Comparison of ENCODE assay signal across 8 cellular contexts in genomic region chr20:41136695-41137411, GRCh38. TPM values are rescaled to one million over a fixed set of nuclear protein-coding genes. Genes with fewer than 3 reads are reported as not detected.
DNase-seq lines count a peak whose midpoint lies in the region; ATAC-seq lines count a peak whose summit lies in the region.

No MANE protein-coding gene starts in this region.

- no peaks in the 10 kb centered on the region for H3K36me3 ChIP-seq in BLaER1 treated with 17β-estradiol and CSF1 and Interleukin-3, amounts not matched to agents 10 nM and 100 nM
- H3K36me3 ChIP-seq in mesendoderm (ENCODE audit: control insufficient read depth, insufficient read depth, low read length), result no peaks in the 10 kb centered on the region

- H3K56ac ChIP-seq in mesendoderm (ENCODE audit: low read length), result peak overlapping the region; percentile 99

- WGBS in mesendoderm (ENCODE audit: extremely low coverage, insufficient coverage, low lambda C conversion rate), result no CpG with 5 or more reads among the region's 94 CpGs

- H3K27ac Mint-ChIP-seq in effector memory CD8-positive, alpha-beta T cell, result peak overlapping the region; percentile 72 to 97

- peak overlapping the region; percentile 91 for H3K18ac ChIP-seq in mesendoderm (ENCODE audit: low read length)

- peak overlapping the region; percentile 85 to 93 for H3K4me3 Mint-ChIP-seq in effector memory CD8-positive, alpha-beta T cell

- H3K9me3 ChIP-seq in BLaER1 treated with 17β-estradiol and CSF1 and Interleukin-3, amounts not matched to agents 10 nM and 100 nM (replicated peaks in 1 of 11), result no peaks in the 10 kb centered on the region

- H4K8ac ChIP-seq in mesendoderm (ENCODE audit: low read depth, low read length), result no peak overlapping the region

- H2BK15ac ChIP-seq in mesendoderm (replicated peaks; ENCODE audit: low read depth), result no peak overlapping the region

- peaks cover 36% of the 10 kb centered on the region for H3K36me3 Mint-ChIP-seq in effector memory CD8-positive, alpha-beta T cell (ENCODE audit: insufficient read depth)

- H4K20me1 ChIP-seq in BLaER1 treated with 17β-estradiol and CSF1 and Interleukin-3, amounts not matched to agents 10 nM and 100 nM, result peaks cover 0 to 47% (median 38%) of the 10 kb centered on the region in 11 experiments; a peak in 20 of 22 replicates

- peak overlapping the region; percentile 72 to 97 (median 96); a peak in 21 of 22 replicates for H3K27ac ChIP-seq in BLaER1 treated with 17β-estradiol and CSF1 and Interleukin-3, amounts not matched to agents 10 nM and 100 nM
- H3K27ac ChIP-seq in mesendoderm (ENCODE audit: low read depth, low read length), result peak overlapping the region; percentile 98

- H4K5ac ChIP-seq in mesendoderm (ENCODE audit: low read length), result no peak overlapping the region

- peaks cover 47 to 59% of the 10 kb centered on the region in 2 donors for H3K4me1 Mint-ChIP-seq in effector memory CD8-positive, alpha-beta T cell (ENCODE audit: low read depth in 2 of 2)

- H2AK5ac ChIP-seq in mesendoderm (ENCODE audit: low read length), result no peak overlapping the region

- H3K9me3 Mint-ChIP-seq in effector memory CD8-positive, alpha-beta T cell, result no peaks in the 10 kb centered on the region

- H3K79me1 ChIP-seq in mesendoderm (ENCODE audit: low read length), result peaks cover 16% of the 10 kb centered on the region

- H3K27me3 ChIP-seq in BLaER1 treated with 17β-estradiol and CSF1 and Interleukin-3, amounts not matched to agents 10 nM and 100 nM, result no peaks in the 10 kb centered on the region; a peak in 1 of 22 replicates
- H3K27me3 ChIP-seq in mesendoderm (ENCODE audit: insufficient read depth, low read length, poor library complexity), result no peaks in the 10 kb centered on the region

- H3K27me3 Mint-ChIP-seq in effector memory CD8-positive, alpha-beta T cell, result no peaks in the 10 kb centered on the region

- H2BK120ac ChIP-seq in mesendoderm (ENCODE audit: low read depth, low read length), result peak overlapping the region; percentile 10

- H3K79me2 ChIP-seq in mesendoderm (ENCODE audit: control insufficient read depth, insufficient read depth, low read length), result peaks cover 40% of the 10 kb centered on the region

- H3K4me3 ChIP-seq in BLaER1 treated with 17β-estradiol and CSF1 and Interleukin-3, amounts not matched to agents 10 nM and 100 nM, result peak overlapping the region; percentile 83 to 94 (median 91)
- H3K4me3 ChIP-seq in mesendoderm (ENCODE audit: low read length), result peak overlapping the region; percentile 85

- DNase-seq in NCI-H774 (lab: John Stamatoyannopoulos, UW) (peak; percentile 78), mesendoderm (peak; percentile 91)
- peak; percentile 71 to 74 for DNase-seq in activated CD8-positive, alpha-beta memory T cell treated with anti-CD3 and anti-CD28 coated beads for 4 hours (ENCODE audit: low read depth in 2 of 2)
- peak; percentile 65 to 72 (median 69) for DNase-seq in effector memory CD8-positive, alpha-beta T cell
- peak; percentile 67 for DNase-seq in stimulated activated CD8-positive, alpha-beta memory T cell treated with anti-CD3 and anti-CD28 coated beads, Interleukin-12 subunit alpha, Interleukin-12 subunit beta, amount 100 ng/mL, for 24 hours (ENCODE audit: extremely low read depth)

- H3K4me2 ChIP-seq in BLaER1 treated with 17β-estradiol and CSF1 and Interleukin-3, amounts not matched to agents 10 nM and 100 nM, result peak overlapping the region; percentile 83 to 99 (median 97)
- peak overlapping the region; percentile 85 for H3K4me2 ChIP-seq in mesendoderm (ENCODE audit: low read length)

- peaks cover 38 to 61% (median 49%) of the 10 kb centered on the region in 10 experiments for H3K4me1 ChIP-seq in BLaER1 treated with 17β-estradiol and CSF1 and Interleukin-3, amounts not matched to agents 10 nM and 100 nM
- H3K4me1 ChIP-seq in mesendoderm (ENCODE audit: control insufficient read depth, low read depth, low read length), result peaks cover 31% of the 10 kb centered on the region

- H3K23ac ChIP-seq in mesendoderm (ENCODE audit: low read length), result peak overlapping the region; percentile 99

- peak overlapping the region; percentile 88 for H3K4ac ChIP-seq in mesendoderm (ENCODE audit: low read depth, low read length)

- peak; percentile 45 for ATAC-seq in GM19324 (IDR thresholded peaks at IDR 0.05; ENCODE audit: low FRiP score, unreplicated experiment)
- peak; percentile 41 for ATAC-seq in HG03457 (IDR thresholded peaks at IDR 0.05; ENCODE audit: unreplicated experiment)
- peak; percentile 42 for ATAC-seq in effector memory CD8-positive, alpha-beta T cell (replicated peaks)

- peak overlapping the region; percentile 92 for H2BK5ac ChIP-seq in mesendoderm (ENCODE audit: low read length)

- H3K9ac ChIP-seq in BLaER1 treated with 17β-estradiol and CSF1 and Interleukin-3, amounts not matched to agents 10 nM and 100 nM, result peak overlapping the region; percentile 82 to 98 (median 96)
- peak overlapping the region; percentile 100 for H3K9ac ChIP-seq in mesendoderm (ENCODE audit: low read length)

RNA-seq across cellular contexts. Expression of gene PLCG1, which starts 0.5 kb away (rescaled TPM):
- polyA plus RNA-seq in mesendoderm (2013, experiment 1 of 2), result 62.4 TPM
- 60.0 TPM for polyA plus RNA-seq in mesendoderm (2013, experiment 2 of 2)

Comparison
In these comparisons a context has a peak if more than half of its experiments do, and no peak if none do; other contexts are left out.
1. Peak in every context shown above with its lines: DNase-seq, ATAC-seq, H3K4me3 ChIP-seq and H3K27ac ChIP-seq.